In genomic region chr7:16982640-16983103, GRCh38 we compare ENCODE assay signal across 8 cellular contexts.
DNase-seq lines count a peak whose midpoint lies in the region; ATAC-seq and TF ChIP-seq lines count a peak whose summit lies in the region.

No MANE protein-coding gene starts in this region.

- H3K4me3 Mint-ChIP-seq in activated T-helper 17 cell treated with anti-CD3 and anti-CD28 coated beads, Interleukin-2, amount 50 U/mL, for 72 hours = peak overlapping the region; percentile 44

- ATAC-seq in GM21367 (IDR thresholded peaks at IDR 0.05; ENCODE audit: unreplicated experiment) (peak; percentile 59), HG02973 (IDR thresholded peaks at IDR 0.05; ENCODE audit: unreplicated experiment) (no peak)
- ATAC-seq in activated T-helper 17 cell treated with anti-CD3 and anti-CD28 coated beads, Interleukin-2, amount 50 U/mL, for 72 hours (replicated peaks) = no peak

- H3K36me3 Mint-ChIP-seq in activated T-helper 17 cell treated with anti-CD3 and anti-CD28 coated beads, Interleukin-2, amount 50 U/mL, for 72 hours (ENCODE audit: low read depth) = no peaks in the 10 kb centered on the region

- H3K4me1 Mint-ChIP-seq in activated T-helper 17 cell treated with anti-CD3 and anti-CD28 coated beads, Interleukin-2, amount 50 U/mL, for 72 hours = peaks cover 5% of the 10 kb centered on the region

- peak; percentile 98 for TF ChIP-seq CTCF in retinal pigment epithelial cell (conservative IDR thresholded peaks at IDR 0.05; ENCODE audit: low read depth, low read length)

- DNase-seq in COLO829 (ENCODE audit: low spot score) = peak; percentile 40
- DNase-seq in NCI-H460 (ENCODE audit: extremely low read depth, low read depth) = peak; percentile 53
- DNase-seq in glomerular visceral epithelial cell (ENCODE audit: extremely low spot score) = peak; percentile 50
- no peak for DNase-seq in retinal pigment epithelial cell (ENCODE audit: low read depth)
- no peak for DNase-seq in KG1 (lab: John Stamatoyannopoulos, UW)

- H3K9me3 Mint-ChIP-seq in activated T-helper 17 cell treated with anti-CD3 and anti-CD28 coated beads, Interleukin-2, amount 50 U/mL, for 72 hours = no peaks in the 10 kb centered on the region

- no peak overlapping the region for H3K4me3 ChIP-seq in retinal pigment epithelial cell (ENCODE audit: low read length)

- peaks cover 7% of the 10 kb centered on the region for H3K27me3 Mint-ChIP-seq in activated T-helper 17 cell treated with anti-CD3 and anti-CD28 coated beads, Interleukin-2, amount 50 U/mL, for 72 hours

- peak overlapping the region; percentile 67 for H3K27ac Mint-ChIP-seq in activated T-helper 17 cell treated with anti-CD3 and anti-CD28 coated beads, Interleukin-2, amount 50 U/mL, for 72 hours

Comparison
In these comparisons a context has a peak if more than half of its experiments do, and no peak if none do; other contexts are left out.
1. DNase-seq: peak in COLO829 (single experiment), NCI-H460 (single experiment) and glomerular visceral epithelial cell (single experiment); none in retinal pigment epithelial cell (single experiment) and KG1 (single experiment).